In genomic region chr6:113908801-113909200, GRCh38 we compare ENCODE assay signal across 16 cellular contexts.
"Had no signal": no experiment of that assay in that cellular context is flagged by ENCODE, and none has a peak within 500 bp of the region (broad histone marks: within the 10 kb centered on the region; RNA-seq: fewer than 3 reads in every experiment).

No MANE protein-coding gene starts in this region.

- H3K4me3 ChIP-seq: gastroesophageal sphincter, hepatocyte, lung, mucosa of descending colon, ovary, upper lobe of right lung had no signal

- H2AFZ ChIP-seq: hepatocyte had no signal

- H3K36me3 ChIP-seq: gastroesophageal sphincter, ovary, upper lobe of right lung had no signal

- H3K4me2 ChIP-seq: hepatocyte had no signal

- H3K27ac ChIP-seq: gastroesophageal sphincter, hepatocyte, ovary, upper lobe of right lung had no signal

- DNase-seq: activated CD4-positive, alpha-beta memory T cell treated with anti-CD3 and anti-CD28 coated beads for 36 hours; activated gamma-delta T cell treated with Interleukin-2 at 50 U/mL for 16 hours; activated naive CD8-positive, alpha-beta T cell treated with anti-CD3 and anti-CD28 coated beads, Interleukin-2, amount 10 ng/mL, durations not matched to agents 7 days and 5 days; activated T-cell treated with anti-CD3 and anti-CD28 coated beads, Interleukin-2, amount 50 U/mL, for 48 hours; cortex of kidney; effector memory CD4-positive, alpha-beta T cell; left cardiac atrium; natural killer cell; ovary; stimulated activated CD4-positive, alpha-beta T cell treated with anti-CD3 and anti-CD28 coated beads, Interleukin-15, amount 100 ng/mL, for 24 hours; upper lobe of right lung had no signal

- H3K9me3 ChIP-seq: gastroesophageal sphincter, mucosa of descending colon, ovary, upper lobe of right lung had no signal

- H3K27me3 ChIP-seq: gastroesophageal sphincter, hepatocyte, ovary, upper lobe of right lung had no signal

- H3K79me2 ChIP-seq: hepatocyte had no signal

- ATAC-seq: activated CD4-positive, CD25-positive, alpha-beta regulatory T cell treated with anti-CD3 and anti-CD28 coated beads, Interleukin-2, amount 50 U/mL, for 24 hours; gastroesophageal sphincter; left cardiac atrium; mucosa of descending colon had no signal
